8 cellular contexts compared by ENCODE assay signal in the genomic region with DNA sequence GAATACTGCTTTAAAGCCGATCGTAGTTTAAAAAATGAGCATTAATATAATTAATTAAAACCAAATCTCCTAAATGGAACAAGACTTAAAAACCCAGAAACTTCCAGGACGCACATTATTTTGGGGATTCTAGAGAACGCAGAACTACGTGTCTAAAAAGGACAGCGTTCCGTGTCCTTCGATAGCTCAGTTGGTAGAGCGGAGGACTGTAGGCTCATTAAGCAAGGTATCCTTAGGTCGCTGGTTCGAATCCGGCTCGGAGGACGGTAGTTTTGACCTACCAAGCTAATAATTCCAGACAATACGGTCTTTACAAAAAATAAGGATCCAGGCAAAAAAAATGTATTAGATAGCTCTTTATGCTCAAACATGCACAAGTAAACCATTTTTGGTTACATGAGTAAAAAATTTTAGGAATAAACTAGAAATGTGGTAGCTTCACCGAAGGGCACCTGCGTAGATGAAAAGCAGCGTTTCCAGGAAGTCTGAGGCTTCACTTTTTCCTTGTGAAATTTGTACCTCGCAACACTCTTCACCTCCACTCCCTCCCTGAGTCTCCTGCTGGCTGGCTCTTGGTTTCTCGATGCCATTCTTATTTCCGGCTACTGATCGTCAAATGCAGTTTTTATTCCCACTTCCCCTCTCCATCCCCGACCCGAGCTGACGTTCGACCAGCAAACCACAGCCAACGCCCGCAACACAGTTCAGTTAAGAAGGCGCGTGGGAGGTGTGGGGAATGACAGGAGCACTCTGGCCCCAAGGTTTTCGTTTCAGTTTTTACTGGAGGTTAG.
DNase-seq lines count a peak whose midpoint lies in the region; ATAC-seq and TF ChIP-seq lines count a peak whose summit lies in the region.

No MANE protein-coding gene starts in this region.

- peaks cover 46% of the 10 kb centered on the region for H3K4me1 Mint-ChIP-seq in activated naive CD8-positive, alpha-beta T cell treated with anti-CD3 and anti-CD28 coated beads, Interleukin-2, amount 50 U/mL, for 24 hours

- peaks cover 12% of the 10 kb centered on the region for H3K36me3 Mint-ChIP-seq in activated naive CD8-positive, alpha-beta T cell treated with anti-CD3 and anti-CD28 coated beads, Interleukin-2, amount 50 U/mL, for 24 hours (ENCODE audit: low read depth)

- CTCF ChIA-PET in HEK293T (lab: Yijun Ruan, JAX): interaction anchor here (1.1 to 3.8 kb wide), 2 partner anchors 15 to 18 kb away, joined by 4 to 27 read pairs; partner anchors contain the start of gene ABT1

- no peaks in the 10 kb centered on the region for H3K9me3 ChIP-seq in SK-N-MC (ENCODE audit: low read depth, low read length)

- peak; percentile 81 for ATAC-seq in activated naive CD8-positive, alpha-beta T cell treated with anti-CD3 and anti-CD28 coated beads, Interleukin-2, amount 50 U/mL, for 24 hours
- ATAC-seq in HG02623 (IDR thresholded peaks at IDR 0.05; ENCODE audit: unreplicated experiment): no peak
- ATAC-seq in GM21526 (IDR thresholded peaks at IDR 0.05; ENCODE audit: low FRiP score, unreplicated experiment): no peak

- peak overlapping the region; percentile 81 for H3K4me3 Mint-ChIP-seq in activated naive CD8-positive, alpha-beta T cell treated with anti-CD3 and anti-CD28 coated beads, Interleukin-2, amount 50 U/mL, for 24 hours

- DNase-seq in HEK293T (ENCODE audit: extremely low spot score) (no peak), SK-N-MC (ENCODE audit: low read depth, low spot score) (peak; percentile 78), DMS153 treated with DMSO at 0.1 percent for 48 hours (lab: John Stamatoyannopoulos, UW; ENCODE audit: unreplicated experiment) (no peak)
- DNase-seq in activated naive CD8-positive, alpha-beta T cell treated with anti-CD3 and anti-CD28 coated beads, Interleukin-2, amount 50 U/mL, for 24 hours: peak; percentile 81
- DNase-seq in stimulated activated CD4-positive, alpha-beta T cell treated with anti-CD3 and anti-CD28 coated beads, Interleukin-12 subunit alpha, Interleukin-12 subunit beta, amount 100 ng/mL, for 4 hours: peak; percentile 76

- H3K27me3 Mint-ChIP-seq in activated naive CD8-positive, alpha-beta T cell treated with anti-CD3 and anti-CD28 coated beads, Interleukin-2, amount 50 U/mL, for 24 hours: peaks cover 10% of the 10 kb centered on the region

- peak overlapping the region; percentile 63 for H3K9ac ChIP-seq in SK-N-MC (ENCODE audit: insufficient read length)

- peak overlapping the region; percentile 95 for H3K27ac Mint-ChIP-seq in activated naive CD8-positive, alpha-beta T cell treated with anti-CD3 and anti-CD28 coated beads, Interleukin-2, amount 50 U/mL, for 24 hours

- peaks cover 14% of the 10 kb centered on the region for H3K9me3 Mint-ChIP-seq in activated naive CD8-positive, alpha-beta T cell treated with anti-CD3 and anti-CD28 coated beads, Interleukin-2, amount 50 U/mL, for 24 hours

- POLR2A ChIA-PET in HEK293T (lab: Yijun Ruan, JAX): interaction anchor here (0.9 to 5.3 kb wide), 6 partner anchors 8 to 570 kb away, joined by 3 to 43 read pairs (median 4); a partner anchor contains a TSS

- no peaks in the 10 kb centered on the region for H3K36me3 ChIP-seq in SK-N-MC (ENCODE audit: insufficient read depth, low read length)

- H3K4me3 ChIP-seq in SK-N-MC: peak overlapping the region; percentile 84
- H3K4me3 ChIP-seq in iPS-11a (ENCODE audit: low read depth, low read length): peak overlapping the region; percentile 72

- H3K27ac ChIP-seq in SK-N-MC: peak overlapping the region; percentile 89

TF ChIP-seq in HEK293T, 16 proteins besides CTCF, POLR2A, EP300 and RAD21:
- TF ChIP-seq LEF1 (IDR thresholded peaks at IDR 0.05; ENCODE audit: borderline replicate concordance): no peak
- TF ChIP-seq L3MBTL2 (conservative IDR thresholded peaks at IDR 0.05): peak; percentile 62
TF ChIP-seq in HEK293T: peak in this region for 1.

Comparison
In these comparisons a context has a peak if more than half of its experiments do, and no peak if none do; other contexts are left out.
1. DNase-seq: peak in SK-N-MC (single experiment), activated naive CD8-positive, alpha-beta T cell treated with anti-CD3 and anti-CD28 coated beads, Interleukin-2, amount 50 U/mL, for 24 hours (single experiment) and stimulated activated CD4-positive, alpha-beta T cell treated with anti-CD3 and anti-CD28 coated beads, Interleukin-12 subunit alpha, Interleukin-12 subunit beta, amount 100 ng/mL, for 4 hours (single experiment); none in HEK293T (single experiment) and DMS153 treated with DMSO at 0.1 percent for 48 hours (single experiment).